Comparison of ENCODE assay signal across 8 cellular contexts in genomic region chr19:44770550-44771257, GRCh38. TPM values are rescaled to one million over a fixed set of nuclear protein-coding genes. Genes with fewer than 3 reads are reported as not detected.
A peak's percentile ranks its signal among the peaks of the same experiment; 100 is the strongest.
DNase-seq lines count a peak whose midpoint lies in the region; FAIRE-seq and TF ChIP-seq lines count a peak whose summit lies in the region.

No MANE protein-coding gene starts in this region.

- H3K9me3 Mint-ChIP-seq in nephron progenitor cell = peaks cover 13% of the 10 kb centered on the region
- H3K9me3 Mint-ChIP-seq in stimulated activated naive CD8-positive, alpha-beta T cell treated with anti-CD3 and anti-CD28 coated beads, Interleukin-15, Interleukin-2, amounts not matched to agents 100 ng/mL and 50 ng/mL, for 24 hours = no peaks in the 10 kb centered on the region

- no peak overlapping the region for H3K27ac Mint-ChIP-seq in nephron progenitor cell
- H3K27ac Mint-ChIP-seq in stimulated activated naive CD8-positive, alpha-beta T cell treated with anti-CD3 and anti-CD28 coated beads, Interleukin-15, Interleukin-2, amounts not matched to agents 100 ng/mL and 50 ng/mL, for 24 hours = peak overlapping the region; percentile 86

- no peak overlapping the region for H3K4me3 Mint-ChIP-seq in nephron progenitor cell
- peak overlapping the region; percentile 66 for H3K4me3 Mint-ChIP-seq in stimulated activated naive CD8-positive, alpha-beta T cell treated with anti-CD3 and anti-CD28 coated beads, Interleukin-15, Interleukin-2, amounts not matched to agents 100 ng/mL and 50 ng/mL, for 24 hours

- DNase-seq in Daoy (ENCODE audit: low read depth) (peak; percentile 96), GOT3 (lab: John Stamatoyannopoulos, UW) (peak; percentile 63), RCC 7860 (ENCODE audit: low spot score) (peak; percentile 85), fibroblast of gingiva (ENCODE audit: low read depth) (peak; percentile 79), nephron progenitor cell (peak; percentile 92)
- peak; percentile 100 for DNase-seq in activated T-cell treated with anti-CD3 and anti-CD28 coated beads, Interleukin-2, amount 50 U/mL, for 48 hours

- peaks cover 60% of the 10 kb centered on the region for H3K27me3 Mint-ChIP-seq in nephron progenitor cell (ENCODE audit: low read depth, poor library complexity)
- H3K27me3 Mint-ChIP-seq in stimulated activated naive CD8-positive, alpha-beta T cell treated with anti-CD3 and anti-CD28 coated beads, Interleukin-15, Interleukin-2, amounts not matched to agents 100 ng/mL and 50 ng/mL, for 24 hours = no peaks in the 10 kb centered on the region

- peak; percentile 80 for FAIRE-seq in RCC 7860 (lab: Jason Lieb, UNC)

- H3K36me3 Mint-ChIP-seq in nephron progenitor cell (ENCODE audit: low read depth) = no peaks in the 10 kb centered on the region
- H3K36me3 Mint-ChIP-seq in stimulated activated naive CD8-positive, alpha-beta T cell treated with anti-CD3 and anti-CD28 coated beads, Interleukin-15, Interleukin-2, amounts not matched to agents 100 ng/mL and 50 ng/mL, for 24 hours (ENCODE audit: low read depth) = peaks cover 4% of the 10 kb centered on the region

- TF ChIP-seq CTCF in LNCAP (IDR thresholded peaks at IDR 0.05) (peak; percentile 39; the same call in 1 of the 2 replicates), nephron progenitor cell (IDR thresholded peaks at IDR 0.05) (peak; percentile 76)

- H3K4me1 Mint-ChIP-seq in nephron progenitor cell = peaks cover 4% of the 10 kb centered on the region
- H3K4me1 Mint-ChIP-seq in stimulated activated naive CD8-positive, alpha-beta T cell treated with anti-CD3 and anti-CD28 coated beads, Interleukin-15, Interleukin-2, amounts not matched to agents 100 ng/mL and 50 ng/mL, for 24 hours (ENCODE audit: low read depth) = peaks cover 32% of the 10 kb centered on the region

RNA-seq across cellular contexts. Expression of gene CBLC, which starts 7.0 kb away (rescaled TPM):
- not detected in 2 replicates for total RNA-seq in Daoy (2014; rRNA removed; shearing (Covaris generic))

RNA-seq across cellular contexts. Expression of gene BCL3, which starts 22.2 kb away (rescaled TPM):
- total RNA-seq in Daoy (2014; rRNA removed; shearing (Covaris generic)) = 7.6 and 9.3 TPM in 2 replicates

RNA-seq across cellular contexts. Expression of gene BCAM, which starts 38.2 kb away (rescaled TPM):
- total RNA-seq in Daoy (2014; rRNA removed; shearing (Covaris generic)) = 4.6 and 13.4 TPM in 2 replicates

Comparison
In these comparisons a context has a peak if more than half of its experiments do, and no peak if none do; other contexts are left out.
1. Peak in every context shown above with its lines: DNase-seq.